ENCODE assay signal across 23 cellular contexts in genomic region chr12:92949466-92949865, GRCh38. TPM values are rescaled to one million over a fixed set of nuclear protein-coding genes. Genes with fewer than 3 reads are reported as not detected.
DNase-seq lines count a peak whose midpoint lies in the region; ATAC-seq, FAIRE-seq and TF ChIP-seq lines count a peak whose summit lies in the region.
"Had no signal": no experiment of that assay in that cellular context is flagged by ENCODE, and none has a peak within 500 bp of the region (broad histone marks: within the 10 kb centered on the region; RNA-seq: fewer than 3 reads in every experiment).

No MANE protein-coding gene starts in this region.

- H3K4me1 ChIP-seq in HepG2 (ENCODE audit: insufficient read depth, low read length) (peaks cover 67% of the 10 kb centered on the region), right lobe of liver (peaks cover 0 to 11% (median 3%) of the 10 kb centered on the region in 4 donors), mucosa of descending colon (ENCODE audit: low read depth) (peaks cover 2% of the 10 kb centered on the region), transverse colon (peaks cover 0 to 22% (median 13%) of the 10 kb centered on the region in 4 donors)
- H3K4me1 ChIP-seq: BLaER1 treated with 17β-estradiol and CSF1 and Interleukin-3, amounts not matched to agents 10 nM and 100 nM had no signal

- no peak for TF ChIP-seq POLR2A in HepG2 (IDR thresholded peaks at IDR 0.05; ENCODE audit: insufficient read depth in 1 of 2, low read depth in 2 of 2, low read length in 2 of 2)
- no peak for TF ChIP-seq POLR2A in right lobe of liver (IDR thresholded peaks at IDR 0.05)
- TF ChIP-seq POLR2A in transverse colon (IDR thresholded peaks at IDR 0.05) = no peak

- no peaks in the 10 kb centered on the region for H3K36me3 ChIP-seq in HepG2 (replicated peaks in 1 of 2; ENCODE audit: control insufficient read depth in 1 of 2, insufficient read depth in 2 of 2, low read length in 2 of 2)
- no peaks in the 10 kb centered on the region for H3K36me3 ChIP-seq in right lobe of liver
- no peaks in the 10 kb centered on the region for H3K36me3 ChIP-seq in mucosa of descending colon (ENCODE audit: low read depth)
- H3K36me3 ChIP-seq in transverse colon = no peaks in the 10 kb centered on the region

- POLR2A ChIA-PET in HepG2 (lab: Yijun Ruan, JAX) = interaction anchor here (1.1 kb wide), 1 partner anchor 20 kb away, joined by 5 read pairs; the partner anchor contains the start of gene EEA1

- H3K27me3 ChIP-seq in HepG2 (ENCODE audit: control insufficient read depth in 1 of 2, insufficient read depth in 2 of 2, low read length in 2 of 2) (no peaks in the 10 kb centered on the region), right lobe of liver (no peaks in the 10 kb centered on the region), transverse colon (no peaks in the 10 kb centered on the region)
- H3K27me3 ChIP-seq: BLaER1 treated with 17β-estradiol and CSF1 and Interleukin-3, amounts not matched to agents 10 nM and 100 nM had no signal

- no peak for FAIRE-seq in HepG2 (lab: Jason Lieb, UNC)
- FAIRE-seq: A549, GM12878 had no signal

- intact Hi-C loops in HepG2 (cut with micrococcal nuclease; ENCODE audit: unreplicated experiment) = loop anchor here (10.0 kb wide), 1 partner anchor 65 kb away; no protein-coding TSS in a partner anchor
- intact Hi-C loops in right lobe of liver (cut with DNase I) = no loop called here
- intact Hi-C loops in left colon (cut with DNase I, micrococcal nuclease) = no loop called here
- intact Hi-C loops in mucosa of descending colon (cut with DNase I, micrococcal nuclease) = no loop called here
- intact Hi-C loops in transverse colon (cut with DNase I; ENCODE audit: low total_unique reads) = no loop called here

- H3K4me3 ChIP-seq in HepG2 (replicated peaks in 1 of 3; ENCODE audit: insufficient read depth in 1 of 3, low read depth in 2 of 3, low read length in 3 of 3) (no peak overlapping the region), right lobe of liver (no peak overlapping the region), mucosa of descending colon (no peak overlapping the region), transverse colon (no peak overlapping the region)
- H3K4me3 ChIP-seq: A549; BLaER1 treated with 17β-estradiol and CSF1 and Interleukin-3, amounts not matched to agents 10 nM and 100 nM; GM12878 had no signal

- H3K9ac ChIP-seq in HepG2 (ENCODE audit: insufficient read depth, low read depth, low read length) = no peak overlapping the region
- H3K9ac ChIP-seq: BLaER1 treated with 17β-estradiol and CSF1 and Interleukin-3, amounts not matched to agents 10 nM and 100 nM had no signal

- ATAC-seq in HepG2 = no peak
- ATAC-seq in right lobe of liver = no peak
- peak; percentile 57 for ATAC-seq in left colon
- peak; percentile 55 for ATAC-seq in mucosa of descending colon
- no peak for ATAC-seq in GM18873 (IDR thresholded peaks at IDR 0.05; ENCODE audit: low FRiP score, unreplicated experiment)
- no peak for ATAC-seq in HG02759 (IDR thresholded peaks at IDR 0.05; ENCODE audit: unreplicated experiment)
- ATAC-seq: A549, GM12878 had no signal

- peaks cover 6% of the 10 kb centered on the region for H3K9me3 ChIP-seq in HepG2 (ENCODE audit: low read length)
- peaks cover 0 to 3% (median 0%) of the 10 kb centered on the region in 4 donors for H3K9me3 ChIP-seq in right lobe of liver
- peaks cover 9% of the 10 kb centered on the region for H3K9me3 ChIP-seq in mucosa of descending colon
- peaks cover 0 to 7% of the 10 kb centered on the region in 2 donors for H3K9me3 ChIP-seq in transverse colon

- H4K20me1 ChIP-seq in HepG2 (ENCODE audit: insufficient read depth, low read length) = no peaks in the 10 kb centered on the region
- H4K20me1 ChIP-seq: BLaER1 treated with 17β-estradiol and CSF1 and Interleukin-3, amounts not matched to agents 10 nM and 100 nM had no signal

- WGBS in HepG2 (ENCODE audit: low lambda C conversion rate) = 9% methylated on average over 1 of the region's 1 CpG
- WGBS in right lobe of liver (ENCODE audit: insufficient coverage, low coverage, low lambda C conversion rate, missing lambda C conversion rate) = 67% methylated on average over 1 of the region's 1 CpG
- 40 to 53% methylated on average over 1 of the region's 1 CpG for whole genome bisulfite sequencing in transverse colon (ENCODE audit: low coverage in 1 of 2), 2 donors

- TF ChIP-seq CTCF in HepG2 (CRISPR knock-in tag; IDR thresholded peaks at IDR 0.05) = no peak
- TF ChIP-seq CTCF in right lobe of liver (IDR thresholded peaks at IDR 0.05) = no peak
- no peak for TF ChIP-seq CTCF in mucosa of descending colon (IDR thresholded peaks at IDR 0.05)
- TF ChIP-seq CTCF in transverse colon (IDR thresholded peaks at IDR 0.05) = no peak

- no peak for DNase-seq in HepG2 (ENCODE audit: low spot score)
- DNase-seq in right lobe of liver = no peak
- DNase-seq in left colon = no peak
- peak in 1 of 3 donors; percentile 42 for DNase-seq in mucosa of descending colon
- DNase-seq in transverse colon = no peak
- no peak for DNase-seq in C1 segment of cervical spinal cord (lab: John Stamatoyannopoulos, UW)
- DNase-seq: AML-193; CD4-positive, alpha-beta memory T cell; CD4-positive, CD25-positive, alpha-beta regulatory T cell; CD8-positive, alpha-beta memory T cell; COR-L47; DMS 273 treated with DMSO at 0.1 percent for 48 hours; DMS153; DMS79; DND-41; EL; GDM1 had no signal

- CTCF ChIA-PET in HepG2 (lab: Yijun Ruan, JAX; ENCODE audit: low intra/inter-chr PET ratio, low total read pairs) = no interaction called here

- in situ Hi-C loops in HepG2 (cut with HindIII; ENCODE audit: extremely low pct_ligation_motif_present, low pct_unique_long_range_greater_than_20kb) = no loop called here
- in situ Hi-C loops in transverse colon (cut with MboI; ENCODE audit: low pct_ligation_motif_present in 1 of 4, low pct_unique_long_range_greater_than_20kb in 1 of 4, low sequenced_read_pairs in 3 of 4) = no loop called here

- H3K27ac ChIP-seq in HepG2 (ENCODE audit: extremely low read length, insufficient read depth, low read length) (no peak overlapping the region), right lobe of liver (no peak overlapping the region), transverse colon (peak overlapping the region in 3 of 4 donors; percentile 36 to 62 (median 61))
- H3K27ac ChIP-seq: 22Rv1; A549; BLaER1 treated with 17β-estradiol and CSF1 and Interleukin-3, amounts not matched to agents 10 nM and 100 nM had no signal

- no peaks in the 10 kb centered on the region for H3K79me2 ChIP-seq in HepG2 (ENCODE audit: insufficient read depth, low read length)

- H3K4me2 ChIP-seq in HepG2 (ENCODE audit: low read depth, low read length) = 0 out of 2 replicates have a peak overlapping the region, but pooled peaks have one; percentile 4
- H3K4me2 ChIP-seq: A549; BLaER1 treated with 17β-estradiol and CSF1 and Interleukin-3, amounts not matched to agents 10 nM and 100 nM had no signal

- TF ChIP-seq EP300 in HepG2 (IDR thresholded peaks at IDR 0.05; ENCODE audit: low read depth in 2 of 2, low read length in 2 of 2) (no peak), HepG2 (CRISPR knock-in tag; IDR thresholded peaks at IDR 0.05; ENCODE audit: borderline replicate concordance) (no peak), transverse colon (IDR thresholded peaks at IDR 0.05; ENCODE audit: low read depth) (no peak)

- BruUV-seq in HepG2 (replicated peaks; lab: Mats Ljungman, UMichigan) = no TSS peak

- H2AFZ ChIP-seq in HepG2 (ENCODE audit: low read length) = no peak overlapping the region

- TF ChIP-seq RAD21 in HepG2 (CRISPR knock-in tag; IDR thresholded peaks at IDR 0.05) = no peak

TF ChIP-seq in HepG2, 621 proteins besides CTCF, POLR2A, EP300 and RAD21 (continues in another document):
- TF ChIP-seq KAT8 (CRISPR knock-in tag; IDR thresholded peaks at IDR 0.05) = no peak
- no peak for TF ChIP-seq GABPA (IDR thresholded peaks at IDR 0.05; ENCODE audit: low read depth, low read length)
- no peak for TF ChIP-seq GABPA (CRISPR knock-in tag; IDR thresholded peaks at IDR 0.05; ENCODE audit: low read depth)

RNA-seq across cellular contexts. Expression of gene EEA1, which starts 20.4 kb away (rescaled TPM):
- total RNA-seq in HepG2 (2016; rRNA removed; fragmentation: Illumina TruSeq; extraction: Trizol) (19.3 and 42.7 TPM in 2 replicates), right lobe of liver (10 to 100 TPM in 5 of 6 experiments, 1 to 10 TPM in 1; 8.9 to 20.3 (median 16.3) TPM), left colon (10 to 100 TPM; 32.4 to 33.4 TPM), mucosa of descending colon (10 to 100 TPM; 34.2 to 35.8 (median 34.6) TPM), transverse colon (10 to 100 TPM; 11.6 to 25.4 (median 21.7) TPM)
- 13.7 and 15.1 TPM in 2 replicates for total RNA-seq in HepG2 (2016; cell fraction: cytosol; rRNA removed; fragmentation: Illumina TruSeq; extraction: Trizol; ENCODE audit: low read depth)
- total RNA-seq in HepG2 (2016; cell fraction: insoluble cytoplasmic fraction; rRNA removed; fragmentation: Illumina TruSeq; extraction: Trizol) = 17.7 and 39.8 TPM in 2 replicates
- 9.5 and 12.2 TPM in 2 replicates for total RNA-seq in HepG2 (2016; cell fraction: membrane; rRNA removed; fragmentation: Illumina TruSeq; extraction: Trizol)
- total RNA-seq in HepG2 (2016; cell fraction: nucleus; rRNA removed; fragmentation: Illumina TruSeq; extraction: Trizol) = 29.6 and 33.4 TPM in 2 replicates
- polyA plus RNA-seq in HepG2 (2011; rRNA removed) = 2.6 and 5.0 TPM in 2 replicates
- polyA plus RNA-seq in HepG2 (2011; cell fraction: cytosol; rRNA removed) = 1.1 and 1.8 TPM in 2 replicates
- polyA plus RNA-seq in HepG2 (2011; cell fraction: nucleus; rRNA removed) = 2.6 and 2.7 TPM in 2 replicates
- 5.4 and 9.3 TPM in 2 replicates for polyA plus RNA-seq in HepG2 (2012)
- 0.26 and 0.34 TPM in 2 replicates for polyA plus RNA-seq in HepG2 (2016; cell fraction: cytosol; fragmentation: Illumina TruSeq; extraction: Trizol; ENCODE audit: low read depth)
- 17.0 and 18.2 TPM in 2 replicates for polyA plus RNA-seq in HepG2 (2016; cell fraction: insoluble cytoplasmic fraction; fragmentation: Illumina TruSeq; extraction: Trizol; ENCODE audit: low read depth)
- 0.85 and 1.0 TPM in 2 replicates for polyA plus RNA-seq in HepG2 (2016; cell fraction: membrane; fragmentation: Illumina TruSeq; extraction: Trizol; ENCODE audit: low read depth)
- polyA plus RNA-seq in HepG2 (2016; cell fraction: nucleus; fragmentation: Illumina TruSeq; extraction: Trizol; ENCODE audit: insufficient read depth, low read depth) = 17.2 and 17.6 TPM in 2 replicates
- 1.6 and 2.5 TPM in 2 replicates for polyA minus RNA-seq in HepG2 (2011; rRNA and poly(A)+ RNA removed; ENCODE audit: low replicate concordance)
- polyA minus RNA-seq in HepG2 (2011; cell fraction: cytosol; rRNA and poly(A)+ RNA removed) = 21.9 and 22.2 TPM in 2 replicates
- polyA minus RNA-seq in HepG2 (2011; cell fraction: nucleus; rRNA and poly(A)+ RNA removed) = 23.8 and 31.0 TPM in 2 replicates

Comparison
In these comparisons a context has a peak if more than half of its experiments do, and no peak if none do; other contexts are left out.
1. ATAC-seq: peak in left colon (single experiment) and mucosa of descending colon (single experiment); none in HepG2 (single experiment), right lobe of liver (0 of 4), GM18873 (single experiment) and HG02759 (single experiment).
2. H3K27ac ChIP-seq: peak in transverse colon (3 of 4); none in HepG2 (single experiment) and right lobe of liver (0 of 3).